ENCODE assay signal across 16 cellular contexts in genomic region chr6:100185615-100186014, GRCh38.
DNase-seq lines count a peak whose midpoint lies in the region; ATAC-seq and TF ChIP-seq lines count a peak whose summit lies in the region.
"Had no signal": no experiment of that assay in that cellular context is flagged by ENCODE, and none has a peak within 500 bp of the region (broad histone marks: within the 10 kb centered on the region; RNA-seq: fewer than 3 reads in every experiment).

No MANE protein-coding gene starts in this region.

- H3K23ac ChIP-seq in IMR-90 (ENCODE audit: low read depth, low read length), result no peak overlapping the region

- no peaks in the 10 kb centered on the region for H3K79me1 ChIP-seq in IMR-90 (ENCODE audit: low read depth in 1 of 2, low read length in 2 of 2)

- H2BK20ac ChIP-seq in IMR-90 (ENCODE audit: low read depth, low read length), result no peak overlapping the region; the same call in 1 of the 2 replicates

- H3K18ac ChIP-seq in IMR-90 (ENCODE audit: low read depth, low read length), result no peak overlapping the region

- no peak overlapping the region for H3K56ac ChIP-seq in IMR-90 (ENCODE audit: extremely low read depth, insufficient read depth, low read length)

- TF ChIP-seq POLR2A in IMR-90 (IDR thresholded peaks at IDR 0.05; ENCODE audit: low read depth, low read length), result no peak

- no peak overlapping the region for H2AFZ ChIP-seq in IMR-90 (replicated peaks; ENCODE audit: low read length, poor library complexity)

- H3K4me2 ChIP-seq in IMR-90 (ENCODE audit: low read depth, low read length), result no peak overlapping the region

- H3K4me3 ChIP-seq in IMR-90 (ENCODE audit: insufficient read depth, low read depth, low read length) (no peak overlapping the region), psoas muscle (no peak overlapping the region)
- H3K4me3 ChIP-seq: tibial nerve had no signal

- H3K9me3 ChIP-seq in IMR-90 (ENCODE audit: control insufficient read depth, insufficient read depth, low read length) (no peaks in the 10 kb centered on the region), psoas muscle (no peaks in the 10 kb centered on the region)
- H3K9me3 ChIP-seq: tibial nerve had no signal

- TF ChIP-seq CTCF in IMR-90 (conservative IDR thresholded peaks at IDR 0.05; ENCODE audit: low read depth, low read length) (no peak), psoas muscle (IDR thresholded peaks at IDR 0.05) (no peak)

- TF ChIP-seq RAD21 in IMR-90 (IDR thresholded peaks at IDR 0.05; ENCODE audit: low read length), result no peak

- in situ Hi-C loops in IMR-90 (cut with MboI; ENCODE audit: low sequenced_read_pairs), result no loop called here

- peak overlapping the region; percentile 42 for H3K4ac ChIP-seq in IMR-90 (ENCODE audit: low read depth, low read length)

- intact Hi-C loops in IMR-90 (cut with micrococcal nuclease) (no loop called here), psoas muscle (cut with DNase I) (no loop called here)

- no CpG with 5 or more reads among the region's 3 CpGs for WGBS in IMR-90 (ENCODE audit: extremely low coverage in 2 of 2, insufficient read length in 1 of 2), 2 experiments
- 75 to 90% (median 82%) methylated on average over 3 of the region's 3 CpGs for WGBS in psoas muscle, 3 donors

- H3K9me1 ChIP-seq in IMR-90 (ENCODE audit: insufficient read depth, low read length), result no peaks in the 10 kb centered on the region; the same call in 1 of the 2 replicates

- H3K27ac ChIP-seq in IMR-90 (ENCODE audit: insufficient read depth, low read length), result no peak overlapping the region
- H3K27ac ChIP-seq in psoas muscle, result no peak overlapping the region
- H3K27ac ChIP-seq: tibial nerve had no signal

- peaks cover 4% of the 10 kb centered on the region for H3K4me1 ChIP-seq in IMR-90 (ENCODE audit: control insufficient read depth, insufficient read depth, low read length)
- no peaks in the 10 kb centered on the region for H3K4me1 ChIP-seq in psoas muscle
- H3K4me1 ChIP-seq: tibial nerve had no signal

- H4K5ac ChIP-seq in IMR-90 (ENCODE audit: low read depth, low read length), result no peak overlapping the region

- CTCF ChIA-PET in IMR-90 (lab: Yijun Ruan, JAX), result no interaction called here

- no TSS peak for BruUV-seq in IMR-90 (replicated peaks; lab: Mats Ljungman, UMichigan)

- H2BK5ac ChIP-seq in IMR-90 (ENCODE audit: low read depth, low read length, poor library complexity, severe bottlenecking), result no peak overlapping the region

- no peak overlapping the region for H4K8ac ChIP-seq in IMR-90 (ENCODE audit: low read depth in 2 of 2, low read length in 2 of 2)

- no peak overlapping the region for H3K14ac ChIP-seq in IMR-90 (replicated peaks; ENCODE audit: low read depth, low read length)

- H3K36me3 ChIP-seq in IMR-90 (ENCODE audit: control insufficient read depth, insufficient read depth, low read length) (no peaks in the 10 kb centered on the region), psoas muscle (ENCODE audit: insufficient read depth in 1 of 2, low read depth in 1 of 2) (no peaks in the 10 kb centered on the region)
- H3K36me3 ChIP-seq: tibial nerve had no signal

- H4K91ac ChIP-seq in IMR-90 (ENCODE audit: insufficient read depth, low read depth, low read length), result no peak overlapping the region

- H3K27me3 ChIP-seq in IMR-90 (ENCODE audit: control insufficient read depth, insufficient read depth, low read length) (peaks cover 2% of the 10 kb centered on the region; the same call in 1 of the 2 replicates), psoas muscle (ENCODE audit: insufficient read depth in 3 of 3, low read length in 2 of 3) (no peaks in the 10 kb centered on the region)
- H3K27me3 ChIP-seq: tibial nerve had no signal

- no peak overlapping the region for H3K9ac ChIP-seq in IMR-90 (ENCODE audit: low read depth, low read length)

- peak; percentile 95 for ATAC-seq in GM18498 (IDR thresholded peaks at IDR 0.05; ENCODE audit: unreplicated experiment)
- peak; percentile 63 for ATAC-seq in GM19467 (IDR thresholded peaks at IDR 0.05; ENCODE audit: unreplicated experiment)
- ATAC-seq in HG02884 (IDR thresholded peaks at IDR 0.05; ENCODE audit: unreplicated experiment), result peak; percentile 53
- ATAC-seq in IMR-90 (ENCODE audit: low read depth), result no peak
- ATAC-seq in psoas muscle, result no peak
- ATAC-seq in SK-N-SH treated with all-trans-retinoic acid at 6 μM for 48 hours, result no peak

- H2BK15ac ChIP-seq in IMR-90 (ENCODE audit: low read depth, low read length), result no peak overlapping the region

- H2BK120ac ChIP-seq in IMR-90 (ENCODE audit: low read depth, low read length), result no peak overlapping the region

- DNase-seq in IMR-90 (no peak), NCI-H1105 treated with DMSO at 0.1 percent for 48 hours (lab: John Stamatoyannopoulos, UW) (no peak), psoas muscle (no peak), cerebellum (ENCODE audit: low spot score) (no peak)
- DNase-seq: activated CD8-positive, alpha-beta memory T cell treated with anti-CD3 and anti-CD28 coated beads for 24 hours; activated naive CD4-positive, alpha-beta T cell treated with anti-CD3 and anti-CD28 coated beads, Interleukin-2, amount 10 ng/mL, durations not matched to agents 7 days and 5 days; glutamatergic neuron; kidney; NCI-H1436 treated with DMSO at 0.1 percent for 48 hours; NCI-H524 treated with DMSO at 0.1 percent for 48 hours; posterior cingulate gyrus had no signal

- POLR2A ChIA-PET in IMR-90 (lab: Charles Lee; ENCODE audit: unreplicated experiment), result no interaction called here

- no peaks in the 10 kb centered on the region for H4K20me1 ChIP-seq in IMR-90 (ENCODE audit: insufficient read depth, low read length)

- no peak overlapping the region for H2AK9ac ChIP-seq in IMR-90 (replicated peaks; ENCODE audit: low read depth, low read length, poor library complexity)

- dilution Hi-C loops in IMR-90 (cut with HindIII; ENCODE audit: low sequenced_read_pairs, unreplicated experiment), result no loop called here

- no peak overlapping the region for H2AK5ac ChIP-seq in IMR-90 (ENCODE audit: low read depth, low read length)

TF ChIP-seq in IMR-90, 13 proteins besides CTCF, POLR2A, EP300 and RAD21:
- no peak for TF ChIP-seq BHLHE40 (IDR thresholded peaks at IDR 0.05; ENCODE audit: low read depth, low read length)
- TF ChIP-seq, protein P1, sequence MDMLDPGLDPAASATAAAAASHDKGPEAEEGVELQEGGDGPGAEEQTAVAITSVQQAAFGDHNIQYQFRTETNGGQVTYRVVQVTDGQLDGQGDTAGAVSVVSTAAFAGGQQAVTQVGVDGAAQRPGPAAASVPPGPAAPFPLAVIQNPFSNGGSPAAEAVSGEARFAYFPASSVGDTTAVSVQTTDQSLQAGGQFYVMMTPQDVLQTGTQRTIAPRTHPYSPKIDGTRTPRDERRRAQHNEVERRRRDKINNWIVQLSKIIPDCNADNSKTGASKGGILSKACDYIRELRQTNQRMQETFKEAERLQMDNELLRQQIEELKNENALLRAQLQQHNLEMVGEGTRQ (IDR thresholded peaks at IDR 0.05; ENCODE audit: low read depth, low read length), result no peak
- TF ChIP-seq NFE2L2 (IDR thresholded peaks at IDR 0.05; ENCODE audit: low read depth, low read length), result no peak

TF ChIP-seq in SK-N-SH treated with all-trans-retinoic acid at 6 μM for 48 hours, 23 proteins besides CTCF, POLR2A, EP300 and RAD21:
- TF ChIP-seq ZC3H10 (CRISPR knock-in tag; IDR thresholded peaks at IDR 0.05) (no peak), RARB (CRISPR knock-in tag; IDR thresholded peaks at IDR 0.05) (no peak), ZFP30 (CRISPR knock-in tag; IDR thresholded peaks at IDR 0.05) (no peak), TOX (CRISPR knock-in tag; IDR thresholded peaks at IDR 0.05; ENCODE audit: borderline replicate concordance) (no peak), SNAI2 (CRISPR knock-in tag; IDR thresholded peaks at IDR 0.05) (no peak)
- TF ChIP-seq, protein P2, sequence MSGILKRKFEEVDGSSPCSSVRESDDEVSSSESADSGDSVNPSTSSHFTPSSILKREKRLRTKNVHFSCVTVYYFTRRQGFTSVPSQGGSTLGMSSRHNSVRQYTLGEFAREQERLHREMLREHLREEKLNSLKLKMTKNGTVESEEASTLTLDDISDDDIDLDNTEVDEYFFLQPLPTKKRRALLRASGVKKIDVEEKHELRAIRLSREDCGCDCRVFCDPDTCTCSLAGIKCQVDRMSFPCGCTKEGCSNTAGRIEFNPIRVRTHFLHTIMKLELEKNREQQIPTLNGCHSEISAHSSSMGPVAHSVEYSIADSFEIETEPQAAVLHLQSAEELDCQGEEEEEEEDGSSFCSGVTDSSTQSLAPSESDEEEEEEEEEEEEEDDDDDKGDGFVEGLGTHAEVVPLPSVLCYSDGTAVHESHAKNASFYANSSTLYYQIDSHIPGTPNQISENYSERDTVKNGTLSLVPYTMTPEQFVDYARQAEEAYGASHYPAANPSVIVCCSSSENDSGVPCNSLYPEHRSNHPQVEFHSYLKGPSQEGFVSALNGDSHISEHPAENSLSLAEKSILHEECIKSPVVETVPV (CRISPR knock-in tag; IDR thresholded peaks at IDR 0.05), result no peak

Comparison
In these comparisons a context has a peak if more than half of its experiments do, and no peak if none do; other contexts are left out.
1. ATAC-seq: peak in GM18498 (single experiment), GM19467 (single experiment) and HG02884 (single experiment); none in IMR-90 (single experiment), psoas muscle (0 of 4) and SK-N-SH treated with all-trans-retinoic acid at 6 μM for 48 hours (single experiment).